Comparison of ENCODE assay signal across 8 cellular contexts in genomic region chr22:41301085-41302015, GRCh38. TPM values are rescaled to one million over a fixed set of nuclear protein-coding genes. Genes with fewer than 3 reads are reported as not detected.
DNase-seq lines count a peak whose midpoint lies in the region; ATAC-seq and TF ChIP-seq lines count a peak whose summit lies in the region.

Gene ZC3H7B (plus strand): TSS chr22:41301525. CDS start chr22:41320661, 19,136 bp downstream.

- no peaks in the 10 kb centered on the region for H3K27me3 Mint-ChIP-seq in activated CD4-positive, alpha-beta T cell treated with anti-CD3 and anti-CD28 coated beads, Interleukin-2, amount 10 ng/mL, durations not matched to agents 24 days and 14 days

- peak within 1 kb of the TSS; percentile 79 for H3K4me3 ChIP-seq in coronary artery

- peak; percentile 56 for TF ChIP-seq CTCF in coronary artery (IDR thresholded peaks at IDR 0.05)

- peak; percentile 89 for ATAC-seq in GM19035 (IDR thresholded peaks at IDR 0.05; ENCODE audit: unreplicated experiment)
- ATAC-seq in HG03342 (IDR thresholded peaks at IDR 0.05; ENCODE audit: unreplicated experiment), result peak; percentile 87
- peak; percentile 95 for ATAC-seq in left lobe of liver

- H3K27ac Mint-ChIP-seq in activated CD4-positive, alpha-beta T cell treated with anti-CD3 and anti-CD28 coated beads, Interleukin-2, amount 10 ng/mL, durations not matched to agents 24 days and 14 days, result peak within 1 kb of the TSS; percentile 86

- intact Hi-C loops in activated CD4-positive, alpha-beta T cell treated with anti-CD3 and anti-CD28 coated beads, Interleukin-2, amount 10 ng/mL, durations not matched to agents 24 days and 14 days (cut with micrococcal nuclease), result loop anchor here (1.0 to 5.0 kb wide), 2 partner anchors 15 to 146 kb away; partner anchors contain the start of genes RANGAP1 and TOB2

- peak within 1 kb of the TSS; percentile 82 for H3K4me3 Mint-ChIP-seq in activated CD4-positive, alpha-beta T cell treated with anti-CD3 and anti-CD28 coated beads, Interleukin-2, amount 10 ng/mL, durations not matched to agents 24 days and 14 days

- peaks cover 8% of the 10 kb centered on the region for H3K36me3 Mint-ChIP-seq in activated CD4-positive, alpha-beta T cell treated with anti-CD3 and anti-CD28 coated beads, Interleukin-2, amount 10 ng/mL, durations not matched to agents 24 days and 14 days (ENCODE audit: low read depth)

- peaks cover 26% of the 10 kb centered on the region for H3K4me1 Mint-ChIP-seq in activated CD4-positive, alpha-beta T cell treated with anti-CD3 and anti-CD28 coated beads, Interleukin-2, amount 10 ng/mL, durations not matched to agents 24 days and 14 days

- H3K27ac ChIP-seq in coronary artery, result peak within 1 kb of the TSS; percentile 74 to 89

- H3K9me3 Mint-ChIP-seq in activated CD4-positive, alpha-beta T cell treated with anti-CD3 and anti-CD28 coated beads, Interleukin-2, amount 10 ng/mL, durations not matched to agents 24 days and 14 days, result no peaks in the 10 kb centered on the region

- DNase-seq in Ammon's horn (ENCODE audit: low spot score), result peak; percentile 86
- peak; percentile 65 for DNase-seq in NCI-H510A (lab: John Stamatoyannopoulos, UW)
- peak; percentile 95 for DNase-seq in activated CD4-positive, alpha-beta T cell treated with anti-CD3 and anti-CD28 coated beads, Interleukin-2, amount 10 ng/mL, durations not matched to agents 24 days and 14 days
- DNase-seq in coronary artery (ENCODE audit: low spot score), result peak; percentile 84
- DNase-seq in left lobe of liver (ENCODE audit: low spot score), result peak; percentile 82
- peak; percentile 87 for DNase-seq in stimulated activated CD4-positive, alpha-beta T cell treated with anti-CD3 and anti-CD28 coated beads, Interleukin-2, amount 100 ng/mL, for 4 hours (ENCODE audit: low read depth)

RNA-seq across cellular contexts. Expression of gene ZC3H7B, which starts in this region (rescaled TPM):
- total RNA-seq in activated CD4-positive, alpha-beta T cell treated with anti-CD3 and anti-CD28 coated beads, Interleukin-2, amount 10 ng/mL, durations not matched to agents 24 days and 14 days, result 69.1 and 70.5 TPM in 2 replicates
- 53.8 TPM for total RNA-seq in left lobe of liver

Comparison
In these comparisons a context has a peak if more than half of its experiments do, and no peak if none do; other contexts are left out.
1. Peak in every context shown above with its lines: DNase-seq, ATAC-seq, H3K4me3 ChIP-seq and H3K27ac ChIP-seq.